In genomic region chr12:100199347-100200136, GRCh38 we compare ENCODE assay signal across 8 cellular contexts. TPM values are rescaled to one million over a fixed set of nuclear protein-coding genes. Genes with fewer than 3 reads are reported as not detected.
DNase-seq lines count a peak whose midpoint lies in the region; ATAC-seq lines count a peak whose summit lies in the region.

No MANE protein-coding gene starts in this region.

- H3K4me3 Mint-ChIP-seq in activated CD4-positive, alpha-beta T cell treated with anti-CD3 and anti-CD28 coated beads for 36 hours: peak overlapping the region; percentile 93

- DNase-seq in 8988T (peak; percentile 73), NCI-H2081 (lab: John Stamatoyannopoulos, UW) (peak; percentile 38 to 71), dermis blood vessel endothelial cell (peak; percentile 32), medulla oblongata (ENCODE audit: extremely low spot score) (peak; percentile 28)
- DNase-seq in activated CD4-positive, alpha-beta T cell treated with anti-CD3 and anti-CD28 coated beads for 36 hours: peak; percentile 87
- DNase-seq in stimulated activated CD8-positive, alpha-beta memory T cell treated with anti-CD3 and anti-CD28 coated beads, Interleukin-12 subunit alpha, Interleukin-12 subunit beta, amount 100 ng/mL, for 4 hours (ENCODE audit: low read depth): peak; percentile 56

- intact Hi-C loops in activated CD4-positive, alpha-beta T cell treated with anti-CD3 and anti-CD28 coated beads for 36 hours (cut with DNase I, micrococcal nuclease): loop anchor here (1.0 to 5.0 kb wide), 7 partner anchors 37 to 1607 kb away; partner anchors contain the start of genes BLTP3B (in 2 of the 2), DEPDC4 (in 2 of the 2), SCYL2 (in 2 of the 2) and APAF1 (in 1 of the 2)

- ATAC-seq in GM18517 (IDR thresholded peaks at IDR 0.05; ENCODE audit: unreplicated experiment) (peak; percentile 67), HG02981 (IDR thresholded peaks at IDR 0.05; ENCODE audit: unreplicated experiment) (peak; percentile 62)
- peak; percentile 70 for ATAC-seq in activated CD4-positive, alpha-beta T cell treated with anti-CD3 and anti-CD28 coated beads for 36 hours

- H3K27me3 Mint-ChIP-seq in activated CD4-positive, alpha-beta T cell treated with anti-CD3 and anti-CD28 coated beads for 36 hours: no peaks in the 10 kb centered on the region

- no peaks in the 10 kb centered on the region for H3K9me3 Mint-ChIP-seq in activated CD4-positive, alpha-beta T cell treated with anti-CD3 and anti-CD28 coated beads for 36 hours (ENCODE audit: low read depth)

- H3K4me1 Mint-ChIP-seq in activated CD4-positive, alpha-beta T cell treated with anti-CD3 and anti-CD28 coated beads for 36 hours: peaks cover 26% of the 10 kb centered on the region

- H3K36me3 Mint-ChIP-seq in activated CD4-positive, alpha-beta T cell treated with anti-CD3 and anti-CD28 coated beads for 36 hours (ENCODE audit: low read depth): peaks cover 20% of the 10 kb centered on the region

- POLR2A ChIA-PET in activated CD4-positive, alpha-beta T cell treated with anti-CD3 and anti-CD28 coated beads for 36 hours (lab: Charles Lee): interaction anchor here (0.6 to 0.7 kb wide), 2 partner anchors 34 to 81 kb away, joined by 3 read pairs; no protein-coding TSS in a partner anchor

- H3K27ac Mint-ChIP-seq in activated CD4-positive, alpha-beta T cell treated with anti-CD3 and anti-CD28 coated beads for 36 hours: peak overlapping the region; percentile 100

- CTCF ChIA-PET in activated CD4-positive, alpha-beta T cell treated with anti-CD3 and anti-CD28 coated beads for 36 hours (lab: Charles Lee): interaction anchor here (0.6 to 1.0 kb wide), 3 partner anchors 45 to 69 kb away, joined by 3 read pairs; partner anchors contain the start of gene DEPDC4

RNA-seq across cellular contexts. Expression of gene ACTR6, which starts 1.1 kb away (rescaled TPM):
- 10 to 100 TPM; 21.6 to 37.3 TPM for total RNA-seq in activated CD4-positive, alpha-beta T cell treated with anti-CD3 and anti-CD28 coated beads for 36 hours
- 12.8 and 26.0 TPM in 2 replicates for total RNA-seq in dermis blood vessel endothelial cell

RNA-seq across cellular contexts. Expression of gene BLTP3B, which starts 56.9 kb away (rescaled TPM):
- total RNA-seq in activated CD4-positive, alpha-beta T cell treated with anti-CD3 and anti-CD28 coated beads for 36 hours: 10 to 100 TPM; 39.5 to 48.7 TPM
- 16.2 and 18.1 TPM in 2 replicates for total RNA-seq in dermis blood vessel endothelial cell

Comparison
In these comparisons a context has a peak if more than half of its experiments do, and no peak if none do; other contexts are left out.
1. Peak in every context shown above with its lines: DNase-seq and ATAC-seq.
2. DNase-seq: peak in every context shown above with its lines; median percentile 87 in activated CD4-positive, alpha-beta T cell treated with anti-CD3 and anti-CD28 coated beads for 36 hours; 73 in 8988T; 56 in stimulated activated CD8-positive, alpha-beta memory T cell treated with anti-CD3 and anti-CD28 coated beads, Interleukin-12 subunit alpha, Interleukin-12 subunit beta, amount 100 ng/mL, for 4 hours; 54 in NCI-H2081; 32 in dermis blood vessel endothelial cell; 28 in medulla oblongata.